In the genomic region with DNA sequence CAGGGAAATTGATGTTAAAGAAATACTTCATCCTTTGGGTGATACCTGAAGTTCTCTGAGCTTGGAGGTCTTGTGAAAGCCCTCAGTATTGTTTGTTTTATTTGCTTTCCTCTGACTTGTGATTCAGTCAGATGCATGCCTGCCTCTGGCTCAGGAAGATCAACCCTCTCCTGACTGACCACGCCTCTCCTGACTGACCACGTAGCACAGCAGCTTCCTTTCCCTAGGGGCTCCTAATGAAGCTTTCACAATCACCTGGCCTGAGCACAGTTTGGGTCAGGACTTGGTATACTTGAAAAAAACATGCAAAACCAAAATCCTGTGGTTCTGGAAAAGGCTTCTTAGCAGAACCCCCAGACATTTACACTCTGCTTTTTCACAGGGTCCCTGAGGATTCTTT, we compare ENCODE assay signal across 13 cellular contexts. TPM values are rescaled to one million over a fixed set of nuclear protein-coding genes. Genes with fewer than 3 reads are reported as not detected.
DNase-seq lines count a peak whose midpoint lies in the region; ATAC-seq, FAIRE-seq and TF ChIP-seq lines count a peak whose summit lies in the region.
"Had no signal": no experiment of that assay in that cellular context is flagged by ENCODE, and none has a peak within 500 bp of the region (broad histone marks: within the 10 kb centered on the region; RNA-seq: fewer than 3 reads in every experiment).

No MANE protein-coding gene starts in this region.

- peak overlapping the region; percentile 81 for H3K4me3 ChIP-seq in AG10803 (ENCODE audit: low read length)
- H3K4me3 ChIP-seq in bronchial epithelial cell (ENCODE audit: low read depth, low read length), result no peak overlapping the region

- FAIRE-seq in bronchial epithelial cell (lab: Jason Lieb, UNC), result peak; percentile 90

- H3K27me3 ChIP-seq in bronchial epithelial cell (ENCODE audit: control insufficient read depth, insufficient read depth, low read length), result no peaks in the 10 kb centered on the region
- H3K27me3 ChIP-seq: foreskin keratinocyte had no signal

- no peak for TF ChIP-seq CTCF in AG10803 (conservative IDR thresholded peaks at IDR 0.05; ENCODE audit: low read length)
- no peak for TF ChIP-seq CTCF in bronchial epithelial cell (IDR thresholded peaks at IDR 0.05; ENCODE audit: insufficient read depth, low read length, severe bottlenecking)

- ATAC-seq in GM18858 (IDR thresholded peaks at IDR 0.05; ENCODE audit: unreplicated experiment), result no peak
- ATAC-seq: foreskin keratinocyte, WTC11 had no signal

- DNase-seq in AG10803 (ENCODE audit: low read depth), result peak; percentile 89
- DNase-seq in LHCN-M2 (ENCODE audit: low read depth), result peak; percentile 87
- peak; percentile 94 for DNase-seq in bronchial epithelial cell (ENCODE audit: low read depth)
- peak; percentile 30 for DNase-seq in mesenteric fat pad (ENCODE audit: low spot score)
- no peak for DNase-seq in NCI-H1105 (lab: John Stamatoyannopoulos, UW)
- no peak for DNase-seq in CD1c-positive myeloid dendritic cell (ENCODE audit: extremely low spot score)
- no peak for DNase-seq in activated CD4-positive, alpha-beta T cell treated with anti-CD3 and anti-CD28 coated beads, Interleukin-2, amount 50 U/mL, for 4 hours
- DNase-seq: activated T-cell treated with anti-CD3 and anti-CD28 coated beads, Interleukin-2, amount 50 U/mL, for 1 hour; CD8-positive, alpha-beta memory T cell; left cardiac atrium had no signal

- peaks cover 8% of the 10 kb centered on the region for H3K36me3 ChIP-seq in bronchial epithelial cell (ENCODE audit: control insufficient read depth, insufficient read depth, low read length)

RNA-seq across cellular contexts. Expression of a gene that starts 3.8 kb away (rescaled TPM):
- total RNA-seq in LHCN-M2 (2014; rRNA removed) (2,144 and 3,512 TPM in 2 replicates), bronchial epithelial cell (211 and 218 TPM in 2 replicates), mesenteric fat pad (254 TPM)
- polyA plus RNA-seq in LHCN-M2 (2012), result 1,513 TPM

Comparison
In these comparisons a context has a peak if more than half of its experiments do, and no peak if none do; other contexts are left out.
1. DNase-seq: peak in AG10803 (single experiment), LHCN-M2 (single experiment), bronchial epithelial cell (single experiment) and mesenteric fat pad (single experiment); none in NCI-H1105 (single experiment), CD1c-positive myeloid dendritic cell (single experiment) and activated CD4-positive, alpha-beta T cell treated with anti-CD3 and anti-CD28 coated beads, Interleukin-2, amount 50 U/mL, for 4 hours (0 of 2).